14 cellular contexts compared by ENCODE assay signal in the genomic region with DNA sequence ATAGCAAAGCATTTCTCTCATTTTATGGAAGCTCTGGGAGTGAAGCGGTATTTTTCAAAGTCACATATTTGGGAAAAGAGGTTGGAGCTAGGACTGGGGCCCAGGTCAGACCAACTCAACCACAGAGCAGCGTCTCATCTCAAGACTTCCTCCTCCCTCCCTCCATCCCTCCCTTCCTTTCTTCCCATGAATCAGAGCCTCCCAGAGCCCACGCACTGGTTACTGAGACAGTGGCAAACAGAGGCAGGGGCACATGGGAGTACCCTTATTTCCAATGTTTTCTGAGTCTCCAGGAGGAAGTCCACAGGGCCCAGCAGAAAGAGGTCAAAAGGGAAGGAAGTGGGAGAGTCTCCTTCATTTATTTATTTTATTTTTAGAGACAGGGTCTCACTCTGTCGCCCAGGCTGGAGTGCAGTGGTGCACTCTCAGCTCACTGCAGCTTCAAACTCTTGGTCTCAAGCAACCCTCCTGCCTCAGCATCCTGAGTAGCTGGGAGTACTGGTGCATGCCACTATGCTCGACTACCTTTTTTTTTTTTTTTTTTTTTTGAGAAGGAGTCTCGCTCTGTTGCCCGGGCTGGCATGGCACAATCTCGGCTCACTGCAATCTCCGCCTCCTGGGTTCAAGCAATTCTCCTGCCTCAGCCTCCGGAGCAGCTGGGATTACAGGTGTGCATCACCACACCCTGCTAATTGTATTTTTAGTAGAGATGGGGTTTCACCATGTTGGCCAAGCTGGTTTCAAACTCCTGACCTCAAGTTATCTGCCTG. TPM values are rescaled to one million over a fixed set of nuclear protein-coding genes. Genes with fewer than 3 reads are reported as not detected.
DNase-seq lines count a peak whose midpoint lies in the region; ATAC-seq and TF ChIP-seq lines count a peak whose summit lies in the region.
"Had no signal": no experiment of that assay in that cellular context is flagged by ENCODE, and none has a peak within 500 bp of the region (broad histone marks: within the 10 kb centered on the region; RNA-seq: fewer than 3 reads in every experiment).

No MANE protein-coding gene starts in this region.

- peaks cover 19% of the 10 kb centered on the region for H3K4me1 Mint-ChIP-seq in memory B cell

- H3K27ac Mint-ChIP-seq in memory B cell: no peak overlapping the region
- H3K27ac Mint-ChIP-seq: activated CD4-positive, alpha-beta T cell treated with anti-CD3 and anti-CD28 coated beads for 36 hours had no signal

- DNase-seq in cardiac muscle cell (ENCODE audit: low read depth in 1 of 2, low spot score in 1 of 2): peak in 1 of 2 donors; percentile 44
- DNase-seq in Right ventricle myocardium inferior (ENCODE audit: missing footprints): no peak
- peak; percentile 42 to 47 for DNase-seq in cardiac fibroblast (ENCODE audit: low read depth in 2 of 2)
- DNase-seq in memory B cell (ENCODE audit: low spot score in 2 of 2): no peak
- DNase-seq in testis: peak; percentile 8
- DNase-seq in HuH-7 (ENCODE audit: low spot score): no peak
- DNase-seq in activated gamma-delta T cell treated with Interleukin-2 at 50 U/mL for 16 hours: no peak
- DNase-seq: activated CD4-positive, alpha-beta T cell treated with anti-CD3 and anti-CD28 coated beads for 36 hours; activated T-cell treated with anti-CD3 and anti-CD28 coated beads, Interleukin-2, amount 50 U/mL, for 4 hours; MV-4-11; T-cell had no signal

- no peak overlapping the region for H3K4me3 Mint-ChIP-seq in memory B cell

- H3K9me3 Mint-ChIP-seq in memory B cell: no peaks in the 10 kb centered on the region
- H3K9me3 Mint-ChIP-seq: activated T-cell treated with anti-CD3 and anti-CD28 coated beads, Interleukin-2, amount 50 U/mL, for 4 hours; T-cell had no signal

- H3K9me3 ChIP-seq in cardiac muscle cell (ENCODE audit: low read depth): no peaks in the 10 kb centered on the region
- H3K9me3 ChIP-seq in testis: no peaks in the 10 kb centered on the region
- H3K9me3 ChIP-seq: ascending aorta, tibial artery had no signal

- TF ChIP-seq POLR2A in testis (IDR thresholded peaks at IDR 0.05): no peak

- ATAC-seq in Right ventricle myocardium inferior (no peak), memory B cell (ENCODE audit: low read depth) (peak; percentile 56), HG03565 (IDR thresholded peaks at IDR 0.05; ENCODE audit: unreplicated experiment) (no peak)
- ATAC-seq: activated CD4-positive, alpha-beta T cell treated with anti-CD3 and anti-CD28 coated beads for 36 hours; activated T-cell treated with anti-CD3 and anti-CD28 coated beads, Interleukin-2, amount 50 U/mL, for 4 hours; T-cell had no signal

- intact Hi-C loops in Right ventricle myocardium inferior (cut with DNase I) (loop anchor here (2.0 kb wide), 1 partner anchor 111 kb away; no protein-coding TSS in a partner anchor), testis (cut with DNase I; ENCODE audit: low total_unique reads) (loop anchor here (10.0 kb wide), 1 partner anchor 61 kb away; a partner anchor contains a TSS)

- WGBS in testis, 2 donors: 84 to 86% methylated on average over 8 to 10 of the region's 10 CpGs

- no peaks in the 10 kb centered on the region for H3K36me3 ChIP-seq in cardiac muscle cell
- H3K36me3 ChIP-seq in testis (ENCODE audit: low read depth, missing control alignments): no peaks in the 10 kb centered on the region
- H3K36me3 ChIP-seq: ascending aorta, tibial artery had no signal

- H3K27me3 ChIP-seq in cardiac muscle cell (no peaks in the 10 kb centered on the region), testis (no peaks in the 10 kb centered on the region)
- H3K27me3 ChIP-seq: ascending aorta, tibial artery had no signal

- peaks cover 14% of the 10 kb centered on the region for H3K4me1 ChIP-seq in cardiac muscle cell (ENCODE audit: low read depth)
- H3K4me1 ChIP-seq in testis: peaks cover 28% of the 10 kb centered on the region

- no peaks in the 10 kb centered on the region for H3K36me3 Mint-ChIP-seq in memory B cell
- H3K36me3 Mint-ChIP-seq: T-cell had no signal

- H3K27ac ChIP-seq in cardiac muscle cell (peak overlapping the region; percentile 80), testis (peak overlapping the region in 1 of 2 donors; percentile 89)

- H3K4me3 ChIP-seq in cardiac muscle cell (no peak overlapping the region), cardiac fibroblast (replicated peaks in 1 of 2; ENCODE audit: low read depth in 2 of 2, low read length in 2 of 2) (no peak overlapping the region), testis (no peak overlapping the region)
- H3K4me3 ChIP-seq: ascending aorta, tibial artery had no signal

- H3K27me3 Mint-ChIP-seq in memory B cell: no peaks in the 10 kb centered on the region
- H3K27me3 Mint-ChIP-seq: activated CD4-positive, alpha-beta T cell treated with anti-CD3 and anti-CD28 coated beads for 36 hours; T-cell had no signal

- TF ChIP-seq CTCF in cardiac muscle cell (IDR thresholded peaks at IDR 0.05; ENCODE audit: low read depth, low read length) (no peak), cardiac fibroblast (IDR thresholded peaks at IDR 0.05; ENCODE audit: low read depth, low read length) (no peak), testis (IDR thresholded peaks at IDR 0.05) (no peak)

RNA-seq across cellular contexts. Expression of a gene that starts 52.5 kb away (rescaled TPM):
- total RNA-seq in cardiac muscle cell (32.0 and 36.9 TPM in 2 replicates), Right ventricle myocardium inferior (45.7 TPM), testis (10 to 100 TPM; 36.0 to 42.6 TPM)
- polyA plus RNA-seq in cardiac muscle cell (64.9 and 68.7 TPM in 2 replicates), testis (ENCODE audit: insufficient read depth, low read depth, low replicate concordance) (37.1 TPM)

Comparison
In these comparisons a context has a peak if more than half of its experiments do, and no peak if none do; other contexts are left out.
1. DNase-seq: peak in cardiac fibroblast (2 of 2) and testis (single experiment); none in Right ventricle myocardium inferior (single experiment), memory B cell (0 of 2), HuH-7 (single experiment) and activated gamma-delta T cell treated with Interleukin-2 at 50 U/mL for 16 hours (single experiment).